In the genomic region with DNA sequence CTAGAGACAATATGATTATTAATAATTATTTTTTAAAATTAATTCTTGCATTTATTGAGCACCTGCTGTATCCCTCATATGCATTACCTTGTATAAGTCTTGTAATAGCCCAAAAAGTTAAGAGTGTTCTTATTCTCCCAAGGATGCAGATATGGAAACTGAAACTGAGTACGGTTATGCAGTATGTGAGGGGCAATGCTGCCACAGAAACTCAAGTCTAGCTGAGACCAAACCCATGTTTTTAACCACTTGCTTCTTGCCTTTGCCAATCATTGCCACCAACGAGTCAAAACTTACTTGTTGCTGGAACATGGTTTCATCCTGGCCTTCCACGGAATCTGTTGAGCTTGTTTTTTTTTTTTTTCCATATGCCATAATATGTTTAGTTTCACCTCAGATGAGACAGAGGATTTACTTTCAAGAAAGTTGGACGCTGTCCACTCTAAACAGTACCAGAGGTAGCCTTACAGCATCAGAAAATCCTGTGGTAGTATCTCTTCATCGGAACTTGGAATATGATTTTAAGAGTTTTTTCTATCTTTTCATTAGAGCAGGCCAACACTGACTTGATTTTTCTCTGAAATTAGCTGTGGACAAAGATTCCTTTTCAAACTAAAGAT, we compare ENCODE assay signal across 24 cellular contexts. TPM values are rescaled to one million over a fixed set of nuclear protein-coding genes. Genes with fewer than 3 reads are reported as not detected.
DNase-seq lines count a peak whose midpoint lies in the region; ATAC-seq and TF ChIP-seq lines count a peak whose summit lies in the region.
"Had no signal": no experiment of that assay in that cellular context is flagged by ENCODE, and none has a peak within 500 bp of the region (broad histone marks: within the 10 kb centered on the region; RNA-seq: fewer than 3 reads in every experiment).

No MANE protein-coding gene starts in this region.

- no peaks in the 10 kb centered on the region for H3K36me3 ChIP-seq in endodermal cell (ENCODE audit: control insufficient read depth, insufficient read depth, low read length)
- H3K36me3 ChIP-seq: Peyer's patch, thoracic aorta had no signal

- DNase-seq in activated naive CD8-positive, alpha-beta T cell treated with anti-CD3 and anti-CD28 coated beads, Interleukin-2, amount 10 ng/mL, durations not matched to agents 7 days and 5 days: no peak
- no peak for DNase-seq in activated naive CD8-positive, alpha-beta T cell treated with anti-CD3 and anti-CD28 coated beads for 36 hours
- DNase-seq in LHCN-M2 (ENCODE audit: low read depth) (peak; percentile 7), endodermal cell (no peak), NCI-H524 (lab: John Stamatoyannopoulos, UW) (no peak)
- DNase-seq in activated naive CD8-positive, alpha-beta T cell treated with anti-CD3 and anti-CD28 coated beads, Interleukin-2, amount 50 U/mL, for 24 hours: no peak
- no peak for DNase-seq in activated CD8-positive, alpha-beta memory T cell treated with anti-CD3 and anti-CD28 coated beads for 24 hours
- DNase-seq: activated CD4-positive, CD25-positive, alpha-beta regulatory T cell; activated CD8-positive, alpha-beta memory T cell treated with anti-CD3 and anti-CD28 coated beads, Interleukin-2, amount 50 U/mL, for 48 hours; activated naive CD4-positive, alpha-beta T cell treated with anti-CD3 and anti-CD28 coated beads for 36 hours; GF-D8; H9; Karpas-422; left colon; NCI-H1092 treated with DMSO at 0.1 percent for 48 hours; NCI-H2029 treated with DMSO at 0.1 percent for 48 hours; NCI-H446; Peyer's patch had no signal

- H3K27me3 ChIP-seq in endodermal cell (ENCODE audit: control insufficient read depth, insufficient read depth, low read length, poor library complexity, severe bottlenecking): no peaks in the 10 kb centered on the region
- H3K27me3 ChIP-seq: Peyer's patch had no signal

- no peak overlapping the region for H3K4me3 ChIP-seq in endodermal cell (ENCODE audit: low read length)
- H3K4me3 ChIP-seq: Peyer's patch, thoracic aorta had no signal

- no peak overlapping the region for H3K27ac ChIP-seq in endodermal cell (ENCODE audit: low read depth, low read length)
- H3K27ac ChIP-seq: Peyer's patch, thoracic aorta had no signal

- H3K9me3 ChIP-seq in endodermal cell (ENCODE audit: control insufficient read depth, low read length): no peaks in the 10 kb centered on the region
- H3K9me3 ChIP-seq: Peyer's patch, thoracic aorta had no signal

- no peaks in the 10 kb centered on the region for H3K27me3 Mint-ChIP-seq in activated naive CD8-positive, alpha-beta T cell treated with anti-CD3 and anti-CD28 coated beads, Interleukin-2, amount 10 ng/mL, durations not matched to agents 7 days and 5 days
- no peaks in the 10 kb centered on the region for H3K27me3 Mint-ChIP-seq in activated naive CD8-positive, alpha-beta T cell treated with anti-CD3 and anti-CD28 coated beads for 36 hours
- H3K27me3 Mint-ChIP-seq in activated naive CD8-positive, alpha-beta T cell treated with anti-CD3 and anti-CD28 coated beads, Interleukin-2, amount 50 U/mL, for 24 hours: no peaks in the 10 kb centered on the region
- H3K27me3 Mint-ChIP-seq in stimulated activated memory B cell treated with anti-CD40 and anti-IgM and Interleukin-4, amounts not matched to agents 10 μg/mL and 1 μg/mL and 100 μg/mL, for 72 hours: no peaks in the 10 kb centered on the region
- no peaks in the 10 kb centered on the region for H3K27me3 Mint-ChIP-seq in endodermal cell (ENCODE audit: insufficient read depth)
- H3K27me3 Mint-ChIP-seq: CD4-positive, CD25-positive, alpha-beta regulatory T cell had no signal

- H3K27ac Mint-ChIP-seq in activated naive CD8-positive, alpha-beta T cell treated with anti-CD3 and anti-CD28 coated beads, Interleukin-2, amount 10 ng/mL, durations not matched to agents 7 days and 5 days: peak overlapping the region; percentile 75
- no peak overlapping the region for H3K27ac Mint-ChIP-seq in activated naive CD8-positive, alpha-beta T cell treated with anti-CD3 and anti-CD28 coated beads for 36 hours
- no peak overlapping the region for H3K27ac Mint-ChIP-seq in activated naive CD8-positive, alpha-beta T cell treated with anti-CD3 and anti-CD28 coated beads, Interleukin-2, amount 50 U/mL, for 24 hours
- no peak overlapping the region for H3K27ac Mint-ChIP-seq in stimulated activated memory B cell treated with anti-CD40 and anti-IgM and Interleukin-4, amounts not matched to agents 10 μg/mL and 1 μg/mL and 100 μg/mL, for 72 hours
- no peak overlapping the region for H3K27ac Mint-ChIP-seq in endodermal cell
- H3K27ac Mint-ChIP-seq: activated naive CD4-positive, alpha-beta T cell treated with anti-CD3 and anti-CD28 coated beads for 36 hours; CD4-positive, CD25-positive, alpha-beta regulatory T cell; H9; nephron had no signal

- H3K4me3 Mint-ChIP-seq in activated naive CD8-positive, alpha-beta T cell treated with anti-CD3 and anti-CD28 coated beads, Interleukin-2, amount 10 ng/mL, durations not matched to agents 7 days and 5 days: peak overlapping the region; percentile 71
- no peak overlapping the region for H3K4me3 Mint-ChIP-seq in activated naive CD8-positive, alpha-beta T cell treated with anti-CD3 and anti-CD28 coated beads for 36 hours
- no peak overlapping the region for H3K4me3 Mint-ChIP-seq in activated naive CD8-positive, alpha-beta T cell treated with anti-CD3 and anti-CD28 coated beads, Interleukin-2, amount 50 U/mL, for 24 hours
- H3K4me3 Mint-ChIP-seq in stimulated activated memory B cell treated with anti-CD40 and anti-IgM and Interleukin-4, amounts not matched to agents 10 μg/mL and 1 μg/mL and 100 μg/mL, for 72 hours: no peak overlapping the region
- no peak overlapping the region for H3K4me3 Mint-ChIP-seq in endodermal cell
- H3K4me3 Mint-ChIP-seq: activated naive CD4-positive, alpha-beta T cell treated with anti-CD3 and anti-CD28 coated beads for 36 hours; CD4-positive, CD25-positive, alpha-beta regulatory T cell; H9; nephron had no signal

- H3K4me1 ChIP-seq in endodermal cell (ENCODE audit: control insufficient read depth, insufficient read depth, low read length): peaks cover 4% of the 10 kb centered on the region
- H3K4me1 ChIP-seq: Peyer's patch had no signal

- POLR2A ChIA-PET in activated naive CD8-positive, alpha-beta T cell treated with anti-CD3 and anti-CD28 coated beads, Interleukin-2, amount 10 ng/mL, durations not matched to agents 7 days and 5 days (lab: Charles Lee): interaction anchor here (0.7 to 7.7 kb wide), 7 partner anchors 13 to 36 kb away, joined by 3 to 91 read pairs (median 3); a partner anchor contains a TSS

- no peak for TF ChIP-seq CTCF in endodermal cell (conservative IDR thresholded peaks at IDR 0.05)

- peaks cover 40% of the 10 kb centered on the region for H3K36me3 Mint-ChIP-seq in activated naive CD8-positive, alpha-beta T cell treated with anti-CD3 and anti-CD28 coated beads, Interleukin-2, amount 10 ng/mL, durations not matched to agents 7 days and 5 days
- H3K36me3 Mint-ChIP-seq in activated naive CD8-positive, alpha-beta T cell treated with anti-CD3 and anti-CD28 coated beads for 36 hours: peaks cover 3% of the 10 kb centered on the region
- no peaks in the 10 kb centered on the region for H3K36me3 Mint-ChIP-seq in activated naive CD8-positive, alpha-beta T cell treated with anti-CD3 and anti-CD28 coated beads, Interleukin-2, amount 50 U/mL, for 24 hours (ENCODE audit: low read depth)
- H3K36me3 Mint-ChIP-seq in stimulated activated memory B cell treated with anti-CD40 and anti-IgM and Interleukin-4, amounts not matched to agents 10 μg/mL and 1 μg/mL and 100 μg/mL, for 72 hours: peaks cover 7% of the 10 kb centered on the region
- peaks cover 4% of the 10 kb centered on the region for H3K36me3 Mint-ChIP-seq in endodermal cell (ENCODE audit: low read depth)
- H3K36me3 Mint-ChIP-seq: CD4-positive, CD25-positive, alpha-beta regulatory T cell had no signal

- no peak overlapping the region for H3K9ac ChIP-seq in endodermal cell (ENCODE audit: extremely low read depth, low read length, poor library complexity, severe bottlenecking)

- 91 to 94% methylated on average over 3 to 5 of the region's 5 CpGs for WGBS in endodermal cell (ENCODE audit: insufficient coverage in 1 of 2, insufficient read length in 1 of 2), 2 experiments

- ATAC-seq in activated naive CD8-positive, alpha-beta T cell treated with anti-CD3 and anti-CD28 coated beads, Interleukin-2, amount 10 ng/mL, durations not matched to agents 7 days and 5 days (ENCODE audit: low read depth): peak; percentile 69
- ATAC-seq in activated naive CD8-positive, alpha-beta T cell treated with anti-CD3 and anti-CD28 coated beads, Interleukin-2, amount 50 U/mL, for 24 hours: peak; percentile 63
- no peak for ATAC-seq in stimulated activated memory B cell treated with anti-CD40 and anti-IgM and Interleukin-4, amounts not matched to agents 10 μg/mL and 1 μg/mL and 100 μg/mL, for 72 hours
- ATAC-seq: left colon, sciatic nerve had no signal

- peaks cover 52% of the 10 kb centered on the region for H3K4me1 Mint-ChIP-seq in activated naive CD8-positive, alpha-beta T cell treated with anti-CD3 and anti-CD28 coated beads, Interleukin-2, amount 10 ng/mL, durations not matched to agents 7 days and 5 days
- peaks cover 15% of the 10 kb centered on the region for H3K4me1 Mint-ChIP-seq in activated naive CD8-positive, alpha-beta T cell treated with anti-CD3 and anti-CD28 coated beads for 36 hours
- peaks cover 19% of the 10 kb centered on the region for H3K4me1 Mint-ChIP-seq in activated naive CD8-positive, alpha-beta T cell treated with anti-CD3 and anti-CD28 coated beads, Interleukin-2, amount 50 U/mL, for 24 hours
- peaks cover 15% of the 10 kb centered on the region for H3K4me1 Mint-ChIP-seq in stimulated activated memory B cell treated with anti-CD40 and anti-IgM and Interleukin-4, amounts not matched to agents 10 μg/mL and 1 μg/mL and 100 μg/mL, for 72 hours
- no peaks in the 10 kb centered on the region for H3K4me1 Mint-ChIP-seq in endodermal cell
- H3K4me1 Mint-ChIP-seq: H9, nephron had no signal

- peaks cover 3% of the 10 kb centered on the region for H3K9me3 Mint-ChIP-seq in activated naive CD8-positive, alpha-beta T cell treated with anti-CD3 and anti-CD28 coated beads, Interleukin-2, amount 10 ng/mL, durations not matched to agents 7 days and 5 days
- no peaks in the 10 kb centered on the region for H3K9me3 Mint-ChIP-seq in activated naive CD8-positive, alpha-beta T cell treated with anti-CD3 and anti-CD28 coated beads for 36 hours
- no peaks in the 10 kb centered on the region for H3K9me3 Mint-ChIP-seq in activated naive CD8-positive, alpha-beta T cell treated with anti-CD3 and anti-CD28 coated beads, Interleukin-2, amount 50 U/mL, for 24 hours
- no peaks in the 10 kb centered on the region for H3K9me3 Mint-ChIP-seq in stimulated activated memory B cell treated with anti-CD40 and anti-IgM and Interleukin-4, amounts not matched to agents 10 μg/mL and 1 μg/mL and 100 μg/mL, for 72 hours
- no peaks in the 10 kb centered on the region for H3K9me3 Mint-ChIP-seq in endodermal cell
- H3K9me3 Mint-ChIP-seq: activated naive CD4-positive, alpha-beta T cell treated with anti-CD3 and anti-CD28 coated beads for 36 hours; H9; nephron had no signal

RNA-seq across cellular contexts. Expression of a gene that starts 27.9 kb away (rescaled TPM):
- 100 to 1,000 TPM; 318 to 319 TPM for total RNA-seq in activated naive CD8-positive, alpha-beta T cell treated with anti-CD3 and anti-CD28 coated beads, Interleukin-2, amount 10 ng/mL, durations not matched to agents 7 days and 5 days
- 100 to 1,000 TPM; 130 to 132 TPM for total RNA-seq in activated naive CD8-positive, alpha-beta T cell treated with anti-CD3 and anti-CD28 coated beads for 36 hours
- total RNA-seq in LHCN-M2 (2014; rRNA removed) (not detected in 2 replicates), endodermal cell (10 to 100 TPM; 26.9 to 28.1 TPM)
- polyA plus RNA-seq in LHCN-M2 (2012): not detected
- polyA plus RNA-seq in endodermal cell (2013, experiment 1 of 2): 5.0 TPM
- polyA plus RNA-seq in endodermal cell (2013, experiment 2 of 2): 4.1 TPM
- total RNA-seq: HT1080 had no signal

Comparison
In these comparisons a context has a peak if more than half of its experiments do, and no peak if none do; other contexts are left out.
1. RNA of a gene that starts 27.9 kb away (total RNA-seq): 318 to 319 TPM in activated naive CD8-positive, alpha-beta T cell treated with anti-CD3 and anti-CD28 coated beads, Interleukin-2, amount 10 ng/mL, durations not matched to agents 7 days and 5 days, 130 to 132 TPM in activated naive CD8-positive, alpha-beta T cell treated with anti-CD3 and anti-CD28 coated beads for 36 hours and 26.9 to 28.1 TPM in endodermal cell; not detected in LHCN-M2; every median in the first group is over 10 times any median in the second.